ENCODE assay signal across 8 cellular contexts in genomic region chr3:79019137-79019923, GRCh38.
A peak's percentile ranks its signal among the peaks of the same experiment; 100 is the strongest.
DNase-seq lines count a peak whose midpoint lies in the region; ATAC-seq, FAIRE-seq and TF ChIP-seq lines count a peak whose summit lies in the region.

No MANE protein-coding gene starts in this region.

- H3K27ac ChIP-seq in BLaER1 (peak overlapping the region; percentile 100), mesendoderm (ENCODE audit: low read depth, low read length) (peak overlapping the region; percentile 97), tibial artery (peak overlapping the region; percentile 88 to 90)

- peaks cover 2% of the 10 kb centered on the region for H3K4me1 Mint-ChIP-seq in activated T-helper 2 cell treated with anti-CD3 and anti-CD28 coated beads, Interferon-gamma antibody, Interleukin-2, Interleukin-4, amounts not matched to agents 10 μg/mL and 5 μg/mL and 100 μg/mL, durations not matched to agents 14 hours and 24 hours and 36 hours (ENCODE audit: low read depth)

- H3K4me2 ChIP-seq in BLaER1 (peak overlapping the region; percentile 78), mesendoderm (ENCODE audit: low read length) (peak overlapping the region; percentile 94)

- peak overlapping the region; percentile 88 for H3K4ac ChIP-seq in mesendoderm (ENCODE audit: low read depth, low read length)

- peaks cover 21% of the 10 kb centered on the region for H3K4me1 ChIP-seq in BLaER1
- H3K4me1 ChIP-seq in mesendoderm (ENCODE audit: control insufficient read depth, low read depth, low read length): no peaks in the 10 kb centered on the region
- H3K4me1 ChIP-seq in tibial artery: peaks cover 0 to 29% (median 7%) of the 10 kb centered on the region in 4 donors

- H4K20me1 ChIP-seq in BLaER1: peaks cover 47% of the 10 kb centered on the region

- H2BK5ac ChIP-seq in mesendoderm (ENCODE audit: low read length): peak overlapping the region; percentile 95

- H2BK15ac ChIP-seq in mesendoderm (replicated peaks; ENCODE audit: low read depth): no peak overlapping the region

- peak overlapping the region; percentile 92 for H3K56ac ChIP-seq in mesendoderm (ENCODE audit: low read length)

- WGBS in mesendoderm (ENCODE audit: extremely low coverage, insufficient coverage, low lambda C conversion rate): no CpG with 5 or more reads among the region's 40 CpGs

- no peak overlapping the region for H3K23ac ChIP-seq in mesendoderm (ENCODE audit: low read length)

- H3K9me3 Mint-ChIP-seq in activated T-helper 2 cell treated with anti-CD3 and anti-CD28 coated beads, Interferon-gamma antibody, Interleukin-2, Interleukin-4, amounts not matched to agents 10 μg/mL and 5 μg/mL and 100 μg/mL, durations not matched to agents 14 hours and 24 hours and 36 hours: no peaks in the 10 kb centered on the region

- no peak overlapping the region for H3K4me3 Mint-ChIP-seq in activated T-helper 2 cell treated with anti-CD3 and anti-CD28 coated beads, Interferon-gamma antibody, Interleukin-2, Interleukin-4, amounts not matched to agents 10 μg/mL and 5 μg/mL and 100 μg/mL, durations not matched to agents 14 hours and 24 hours and 36 hours (ENCODE audit: low read depth)

- H3K27me3 Mint-ChIP-seq in activated T-helper 2 cell treated with anti-CD3 and anti-CD28 coated beads, Interferon-gamma antibody, Interleukin-2, Interleukin-4, amounts not matched to agents 10 μg/mL and 5 μg/mL and 100 μg/mL, durations not matched to agents 14 hours and 24 hours and 36 hours (ENCODE audit: low read depth): peaks cover 6% of the 10 kb centered on the region

- intact Hi-C loops in tibial artery (cut with DNase I; ENCODE audit: low total_unique reads): no loop called here
- intact Hi-C loops in activated T-helper 2 cell treated with anti-CD3 and anti-CD28 coated beads, Interferon-gamma antibody, Interleukin-2, Interleukin-4, amounts not matched to agents 10 μg/mL and 5 μg/mL and 100 μg/mL, durations not matched to agents 14 hours and 24 hours and 36 hours (cut with micrococcal nuclease): no loop called here

- no peak overlapping the region for H3K27ac Mint-ChIP-seq in activated T-helper 2 cell treated with anti-CD3 and anti-CD28 coated beads, Interferon-gamma antibody, Interleukin-2, Interleukin-4, amounts not matched to agents 10 μg/mL and 5 μg/mL and 100 μg/mL, durations not matched to agents 14 hours and 24 hours and 36 hours

- TF ChIP-seq CTCF in tibial artery (IDR thresholded peaks at IDR 0.05): no peak

- no peaks in the 10 kb centered on the region for H3K36me3 ChIP-seq in BLaER1
- H3K36me3 ChIP-seq in mesendoderm (ENCODE audit: control insufficient read depth, insufficient read depth, low read length): no peaks in the 10 kb centered on the region
- no peaks in the 10 kb centered on the region for H3K36me3 ChIP-seq in tibial artery

- DNase-seq in NCI-H1694 (lab: John Stamatoyannopoulos, UW): peak; percentile 24
- DNase-seq in mesendoderm: peak; percentile 96
- DNase-seq in tibial artery: peak; percentile 73 to 89
- no peak for DNase-seq in activated T-helper 2 cell treated with anti-CD3 and anti-CD28 coated beads, Interferon-gamma antibody, Interleukin-2, Interleukin-4, amounts not matched to agents 10 μg/mL and 5 μg/mL and 100 μg/mL, durations not matched to agents 14 hours and 24 hours and 36 hours (ENCODE audit: low spot score)

- H4K5ac ChIP-seq in mesendoderm (ENCODE audit: low read length): no peak overlapping the region

- peak; percentile 62 for ATAC-seq in GM21423 (IDR thresholded peaks at IDR 0.05; ENCODE audit: unreplicated experiment)
- ATAC-seq in esophagus mucosa: peak; percentile 91

- no peaks in the 10 kb centered on the region for H3K9me3 ChIP-seq in BLaER1
- no peaks in the 10 kb centered on the region for H3K9me3 ChIP-seq in tibial artery

- peak overlapping the region; percentile 96 for H3K4me3 ChIP-seq in BLaER1
- H3K4me3 ChIP-seq in mesendoderm (ENCODE audit: low read length): peak overlapping the region; percentile 90
- H3K4me3 ChIP-seq in tibial artery: peak overlapping the region; percentile 95 to 97

- peak overlapping the region; percentile 33 for H2BK120ac ChIP-seq in mesendoderm (ENCODE audit: low read depth, low read length)

- H4K8ac ChIP-seq in mesendoderm (ENCODE audit: low read depth, low read length): peak overlapping the region; percentile 94

- no peaks in the 10 kb centered on the region for H3K36me3 Mint-ChIP-seq in activated T-helper 2 cell treated with anti-CD3 and anti-CD28 coated beads, Interferon-gamma antibody, Interleukin-2, Interleukin-4, amounts not matched to agents 10 μg/mL and 5 μg/mL and 100 μg/mL, durations not matched to agents 14 hours and 24 hours and 36 hours (ENCODE audit: low read depth)

- H3K9ac ChIP-seq in BLaER1 (peak overlapping the region; percentile 99), mesendoderm (ENCODE audit: low read length) (peak overlapping the region; percentile 86)

- no peaks in the 10 kb centered on the region for H3K79me1 ChIP-seq in mesendoderm (ENCODE audit: low read length)

- peak; percentile 83 for FAIRE-seq in TTC549 (lab: Jason Lieb, UNC)

- H3K27me3 ChIP-seq in BLaER1 (no peaks in the 10 kb centered on the region), mesendoderm (ENCODE audit: insufficient read depth, low read length, poor library complexity) (no peaks in the 10 kb centered on the region), tibial artery (no peaks in the 10 kb centered on the region)

- H3K18ac ChIP-seq in mesendoderm (ENCODE audit: low read length): peak overlapping the region; percentile 75

- H2AK5ac ChIP-seq in mesendoderm (ENCODE audit: low read length): no peak overlapping the region

- peaks cover 23% of the 10 kb centered on the region for H3K79me2 ChIP-seq in mesendoderm (ENCODE audit: control insufficient read depth, insufficient read depth, low read length)
